In the genomic region with DNA sequence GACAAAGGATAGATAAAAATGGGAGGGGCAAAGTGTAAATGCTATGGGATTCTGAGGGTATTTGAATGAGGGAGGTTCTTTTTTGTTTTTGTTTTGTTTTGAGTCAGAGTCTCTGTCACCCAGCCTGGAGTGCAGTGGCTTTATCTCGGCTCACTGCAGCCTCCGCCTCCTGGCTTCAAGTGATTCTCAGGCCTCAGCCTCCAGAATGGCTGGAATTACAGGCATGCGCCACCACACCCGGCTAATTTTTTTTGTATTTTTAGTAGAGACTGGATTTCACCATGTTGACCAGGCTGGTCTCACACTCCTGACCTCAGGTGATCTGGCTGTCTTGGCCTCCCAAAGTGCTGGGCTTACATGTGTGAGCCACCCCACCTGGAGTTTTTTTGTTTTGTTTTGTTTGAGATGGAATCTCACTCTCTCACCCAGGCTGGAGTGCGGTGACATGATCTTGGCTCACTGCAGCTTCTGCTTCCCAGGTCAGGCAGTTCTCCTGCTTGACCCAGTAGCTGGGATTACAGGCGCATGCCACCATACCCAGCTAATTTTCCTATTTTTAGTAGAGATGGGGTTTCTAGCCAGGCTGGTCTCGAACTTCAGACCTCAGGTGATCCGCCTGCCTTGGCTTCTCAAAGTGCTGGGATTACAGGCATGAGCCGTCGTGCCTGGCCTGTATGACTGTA, we compare ENCODE assay signal across 9 cellular contexts. TPM values are rescaled to one million over a fixed set of nuclear protein-coding genes. Genes with fewer than 3 reads are reported as not detected.
DNase-seq lines count a peak whose midpoint lies in the region; ATAC-seq lines count a peak whose summit lies in the region.
"Had no signal": no experiment of that assay in that cellular context is flagged by ENCODE, and none has a peak within 500 bp of the region (broad histone marks: within the 10 kb centered on the region; RNA-seq: fewer than 3 reads in every experiment).

No MANE protein-coding gene starts in this region.

- no peaks in the 10 kb centered on the region for H3K9me3 ChIP-seq in T-helper 17 cell (ENCODE audit: control insufficient read depth, low read length, poor library complexity, severe bottlenecking)

- peak; percentile 74 to 75 for ATAC-seq in activated T-cell treated with anti-CD3 and anti-CD28 coated beads, Interleukin-2, amount 50 U/mL, for 4 hours
- no peak for ATAC-seq in T-helper 17 cell
- ATAC-seq in stimulated activated naive CD8-positive, alpha-beta T cell treated with anti-CD3 and anti-CD28 coated beads, Interleukin-15, amount 100 ng/mL, for 72 hours: peak; percentile 74
- no peak for ATAC-seq in HG03139 (IDR thresholded peaks at IDR 0.05; ENCODE audit: unreplicated experiment)
- ATAC-seq in GM21786 (IDR thresholded peaks at IDR 0.05; ENCODE audit: unreplicated experiment): no peak

- DNase-seq in activated T-cell treated with anti-CD3 and anti-CD28 coated beads, Interleukin-2, amount 50 U/mL, for 4 hours: no peak
- DNase-seq in activated T-cell treated with anti-CD3 and anti-CD28 coated beads for 4 hours (no peak), T-helper 17 cell (no peak), immature natural killer cell (no peak), NCI-H345 (lab: John Stamatoyannopoulos, UW) (no peak)
- DNase-seq in stimulated activated naive CD8-positive, alpha-beta T cell treated with anti-CD3 and anti-CD28 coated beads, Interleukin-15, amount 100 ng/mL, for 72 hours: no peak
- DNase-seq: NCI-H1105 treated with DMSO at 0.1 percent for 48 hours had no signal

- peaks cover 45% of the 10 kb centered on the region for H3K4me1 Mint-ChIP-seq in activated T-cell treated with anti-CD3 and anti-CD28 coated beads, Interleukin-2, amount 50 U/mL, for 4 hours (ENCODE audit: low read depth)
- peaks cover 24% of the 10 kb centered on the region for H3K4me1 Mint-ChIP-seq in T-helper 17 cell
- peaks cover 40 to 61% of the 10 kb centered on the region in 2 donors for H3K4me1 Mint-ChIP-seq in immature natural killer cell
- H3K4me1 Mint-ChIP-seq in stimulated activated naive CD8-positive, alpha-beta T cell treated with anti-CD3 and anti-CD28 coated beads, Interleukin-15, amount 100 ng/mL, for 72 hours: peaks cover 44% of the 10 kb centered on the region

- no peak overlapping the region for H3K4me3 Mint-ChIP-seq in activated T-cell treated with anti-CD3 and anti-CD28 coated beads, Interleukin-2, amount 50 U/mL, for 4 hours
- H3K4me3 Mint-ChIP-seq in T-helper 17 cell (peak overlapping the region; percentile 25), immature natural killer cell (peak overlapping the region in 1 of 5 donors; percentile 1)
- no peak overlapping the region for H3K4me3 Mint-ChIP-seq in stimulated activated naive CD8-positive, alpha-beta T cell treated with anti-CD3 and anti-CD28 coated beads, Interleukin-15, amount 100 ng/mL, for 72 hours

- H3K27me3 Mint-ChIP-seq in activated T-cell treated with anti-CD3 and anti-CD28 coated beads, Interleukin-2, amount 50 U/mL, for 4 hours (ENCODE audit: low read depth): no peaks in the 10 kb centered on the region
- H3K27me3 Mint-ChIP-seq in T-helper 17 cell (no peaks in the 10 kb centered on the region), immature natural killer cell (ENCODE audit: low read depth in 3 of 3) (no peaks in the 10 kb centered on the region)
- H3K27me3 Mint-ChIP-seq in stimulated activated naive CD8-positive, alpha-beta T cell treated with anti-CD3 and anti-CD28 coated beads, Interleukin-15, amount 100 ng/mL, for 72 hours: no peaks in the 10 kb centered on the region

- H3K27ac Mint-ChIP-seq in T-helper 17 cell (peak overlapping the region; percentile 68), immature natural killer cell (peak overlapping the region in 5 of 6 donors; percentile 29 to 72 (median 59))
- peak overlapping the region in 1 of 2 donors; percentile 67 for H3K27ac Mint-ChIP-seq in stimulated activated naive CD8-positive, alpha-beta T cell treated with anti-CD3 and anti-CD28 coated beads, Interleukin-15, amount 100 ng/mL, for 72 hours

- peaks cover 12% of the 10 kb centered on the region for H3K36me3 Mint-ChIP-seq in activated T-cell treated with anti-CD3 and anti-CD28 coated beads, Interleukin-2, amount 50 U/mL, for 4 hours (ENCODE audit: insufficient read depth)
- H3K36me3 Mint-ChIP-seq in T-helper 17 cell (ENCODE audit: low read depth): no peaks in the 10 kb centered on the region
- H3K36me3 Mint-ChIP-seq in immature natural killer cell: no peaks in the 10 kb centered on the region

- H3K9me3 Mint-ChIP-seq in activated T-cell treated with anti-CD3 and anti-CD28 coated beads, Interleukin-2, amount 50 U/mL, for 4 hours: no peaks in the 10 kb centered on the region
- H3K9me3 Mint-ChIP-seq in immature natural killer cell: no peaks in the 10 kb centered on the region
- no peaks in the 10 kb centered on the region for H3K9me3 Mint-ChIP-seq in stimulated activated naive CD8-positive, alpha-beta T cell treated with anti-CD3 and anti-CD28 coated beads, Interleukin-15, amount 100 ng/mL, for 72 hours

RNA-seq across cellular contexts. Expression of a gene that starts 9.0 kb away (rescaled TPM):
- 10 to 100 TPM; 94.3 to 95.7 (median 95.2) TPM for total RNA-seq in activated T-cell treated with anti-CD3 and anti-CD28 coated beads, Interleukin-2, amount 50 U/mL, for 4 hours
- total RNA-seq in T-helper 17 cell: 10 to 100 TPM; 43.4 to 49.8 TPM
- 10 to 100 TPM; 47.9 to 82.4 (median 67.8) TPM for polyA plus RNA-seq in immature natural killer cell

Comparison
In these comparisons a context has a peak if more than half of its experiments do, and no peak if none do; other contexts are left out.
1. ATAC-seq: peak in activated T-cell treated with anti-CD3 and anti-CD28 coated beads, Interleukin-2, amount 50 U/mL, for 4 hours (2 of 2) and stimulated activated naive CD8-positive, alpha-beta T cell treated with anti-CD3 and anti-CD28 coated beads, Interleukin-15, amount 100 ng/mL, for 72 hours (single experiment); none in T-helper 17 cell (single experiment), HG03139 (single experiment) and GM21786 (single experiment).